ENCODE assay signal across 1 cellular context in the genomic region with DNA sequence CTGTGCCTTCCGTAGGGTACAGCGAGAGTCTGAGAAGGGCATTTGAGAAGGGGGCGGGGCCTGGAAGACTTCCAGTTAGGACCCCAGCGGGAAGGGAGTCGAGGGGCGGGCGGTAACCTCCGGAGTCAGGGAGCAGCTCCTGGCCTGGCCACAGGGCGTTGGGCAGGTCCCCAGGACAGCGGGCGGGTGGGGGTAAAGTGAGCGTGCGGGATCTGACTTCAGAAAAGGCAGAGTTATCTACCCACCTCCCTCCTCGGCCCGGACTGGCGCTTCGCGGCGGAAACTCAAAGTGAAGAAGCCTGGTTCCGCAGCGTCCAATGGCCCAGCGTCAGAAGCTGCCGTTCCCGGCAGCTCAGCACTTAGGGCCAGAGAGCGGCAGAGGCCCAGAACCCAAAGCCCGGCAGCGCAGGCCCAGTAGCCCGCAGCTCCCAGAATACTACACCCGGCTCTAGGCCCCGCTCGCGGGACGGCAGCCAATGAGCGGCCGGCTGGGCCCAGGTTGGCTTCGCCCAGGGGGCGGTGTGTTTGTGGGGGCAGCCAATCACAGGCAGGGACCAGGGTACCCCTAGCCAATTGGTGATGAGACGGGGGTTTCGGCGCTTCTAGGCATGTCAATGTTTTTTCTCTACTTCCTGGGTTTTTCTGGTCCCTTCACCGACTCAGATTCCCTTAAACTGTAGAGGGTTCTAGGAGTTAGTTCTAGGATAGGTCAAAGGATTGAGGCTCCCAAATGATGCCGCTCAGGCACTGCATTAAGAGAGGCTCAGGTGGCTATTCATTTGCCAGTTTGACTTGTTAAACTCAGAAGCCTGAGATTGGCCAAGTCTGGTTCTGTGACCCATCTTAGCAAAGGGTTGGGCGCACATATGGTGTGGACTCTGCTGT.
A peak's percentile ranks its signal among the peaks of the same experiment; 100 is the strongest.
TF ChIP-seq lines count a peak whose summit lies in the region.

A gene with protein sequence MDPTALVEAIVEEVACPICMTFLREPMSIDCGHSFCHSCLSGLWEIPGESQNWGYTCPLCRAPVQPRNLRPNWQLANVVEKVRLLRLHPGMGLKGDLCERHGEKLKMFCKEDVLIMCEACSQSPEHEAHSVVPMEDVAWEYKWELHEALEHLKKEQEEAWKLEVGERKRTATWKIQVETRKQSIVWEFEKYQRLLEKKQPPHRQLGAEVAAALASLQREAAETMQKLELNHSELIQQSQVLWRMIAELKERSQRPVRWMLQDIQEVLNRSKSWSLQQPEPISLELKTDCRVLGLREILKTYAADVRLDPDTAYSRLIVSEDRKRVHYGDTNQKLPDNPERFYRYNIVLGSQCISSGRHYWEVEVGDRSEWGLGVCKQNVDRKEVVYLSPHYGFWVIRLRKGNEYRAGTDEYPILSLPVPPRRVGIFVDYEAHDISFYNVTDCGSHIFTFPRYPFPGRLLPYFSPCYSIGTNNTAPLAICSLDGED (minus strand): TSS at position 450 of the 885 bp plus-strand sequence. CDS start 2,727 bp downstream, outside the sequence.

TF ChIP-seq in HEK293, 187 proteins besides CTCF, POLR2A, EP300 and RAD21 (continued from another document and continues in another):
- no peak for TF ChIP-seq PRDM2 (tag by site-specific recombination; IDR thresholded peaks at IDR 0.05; ENCODE audit: borderline replicate concordance)
- TF ChIP-seq KLF17 (tag by site-specific recombination; IDR thresholded peaks at IDR 0.05) = no peak
- no peak for TF ChIP-seq ZNF274 (IDR thresholded peaks at IDR 0.05; ENCODE audit: low read length)
- no peak for TF ChIP-seq ZNF274 (tag by site-specific recombination; IDR thresholded peaks at IDR 0.05; ENCODE audit: borderline replicate concordance)
- TF ChIP-seq, protein P1, sequence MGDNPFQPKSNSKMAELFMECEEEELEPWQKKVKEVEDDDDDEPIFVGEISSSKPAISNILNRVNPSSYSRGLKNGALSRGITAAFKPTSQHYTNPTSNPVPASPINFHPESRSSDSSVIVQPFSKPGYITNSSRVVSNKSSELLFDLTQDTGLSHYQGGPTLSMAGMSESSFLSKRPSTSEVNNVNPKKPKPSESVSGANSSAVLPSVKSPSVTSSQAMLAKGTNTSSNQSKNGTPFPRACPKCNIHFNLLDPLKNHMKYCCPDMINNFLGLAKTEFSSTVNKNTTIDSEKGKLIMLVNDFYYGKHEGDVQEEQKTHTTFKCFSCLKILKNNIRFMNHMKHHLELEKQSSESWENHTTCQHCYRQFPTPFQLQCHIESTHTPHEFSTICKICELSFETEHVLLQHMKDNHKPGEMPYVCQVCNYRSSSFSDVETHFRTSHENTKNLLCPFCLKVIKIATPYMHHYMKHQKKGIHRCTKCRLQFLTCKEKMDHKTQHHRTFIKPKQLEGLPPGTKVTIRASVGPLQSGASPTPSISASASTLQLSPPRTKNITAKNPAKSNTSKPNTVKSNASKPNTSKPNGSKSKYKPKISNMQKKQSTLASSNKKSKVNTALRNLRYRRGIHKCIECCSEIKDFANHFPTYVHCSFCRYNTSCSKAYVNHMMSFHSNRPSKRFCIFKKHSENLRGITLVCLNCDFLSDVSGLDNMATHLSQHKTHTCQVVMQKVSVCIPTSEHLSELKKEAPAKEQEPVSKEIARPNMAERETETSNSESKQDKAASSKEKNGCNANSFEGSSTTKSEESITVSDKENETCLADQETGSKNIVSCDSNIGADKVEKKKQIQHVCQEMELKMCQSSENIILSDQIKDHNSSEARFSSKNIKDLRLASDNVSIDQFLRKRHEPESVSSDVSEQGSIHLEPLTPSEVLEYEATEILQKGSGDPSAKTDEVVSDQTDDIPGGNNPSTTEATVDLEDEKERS (tag by site-specific recombination; IDR thresholded peaks at IDR 0.05) = no peak
- no peak for TF ChIP-seq ZNF776 (tag by site-specific recombination; IDR thresholded peaks at IDR 0.05; ENCODE audit: borderline replicate concordance)
- TF ChIP-seq ZNF777 (tag by site-specific recombination; IDR thresholded peaks at IDR 0.05; ENCODE audit: borderline replicate concordance) = no peak
- TF ChIP-seq ZFP41 (tag by site-specific recombination; IDR thresholded peaks at IDR 0.05; ENCODE audit: borderline replicate concordance) = no peak
- TF ChIP-seq RBAK (tag by site-specific recombination; IDR thresholded peaks at IDR 0.05) = no peak
- TF ChIP-seq ZNF433 (tag by site-specific recombination; IDR thresholded peaks at IDR 0.05; ENCODE audit: low read depth) = no peak
- TF ChIP-seq ZNF302 (tag by site-specific recombination; IDR thresholded peaks at IDR 0.05; ENCODE audit: low read depth) = no peak
- no peak for TF ChIP-seq ZNF426 (tag by site-specific recombination; IDR thresholded peaks at IDR 0.05)
- TF ChIP-seq PRDM6 (tag by site-specific recombination; IDR thresholded peaks at IDR 0.05) = no peak
- TF ChIP-seq, protein P2, sequence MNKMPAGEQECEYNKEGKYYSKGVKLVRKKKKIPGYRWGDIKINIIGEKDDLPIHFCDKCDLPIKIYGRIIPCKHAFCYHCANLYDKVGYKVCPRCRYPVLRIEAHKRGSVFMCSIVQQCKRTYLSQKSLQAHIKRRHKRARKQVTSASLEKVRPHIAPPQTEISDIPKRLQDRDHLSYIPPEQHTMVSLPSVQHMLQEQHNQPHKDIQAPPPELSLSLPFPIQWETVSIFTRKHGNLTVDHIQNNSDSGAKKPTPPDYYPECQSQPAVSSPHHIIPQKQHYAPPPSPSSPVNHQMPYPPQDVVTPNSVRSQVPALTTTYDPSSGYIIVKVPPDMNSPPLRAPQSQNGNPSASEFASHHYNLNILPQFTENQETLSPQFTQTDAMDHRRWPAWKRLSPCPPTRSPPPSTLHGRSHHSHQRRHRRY (tag by site-specific recombination; IDR thresholded peaks at IDR 0.05) = no peak
- no peak for TF ChIP-seq ZSCAN4 (tag by site-specific recombination; IDR thresholded peaks at IDR 0.05)
- 0 out of 2 replicates have a peak, but pooled peaks have one; percentile 30 for TF ChIP-seq ZNF561 (tag by site-specific recombination; IDR thresholded peaks at IDR 0.05; ENCODE audit: borderline replicate concordance)
- TF ChIP-seq ZNF146 (tag by site-specific recombination; IDR thresholded peaks at IDR 0.05) = no peak
- no peak for TF ChIP-seq ZBTB7A (tag by site-specific recombination; IDR thresholded peaks at IDR 0.05; ENCODE audit: low read depth)
- no peak for TF ChIP-seq ZFP3 (tag by site-specific recombination; IDR thresholded peaks at IDR 0.05; ENCODE audit: low read depth)
- no peak for TF ChIP-seq MEIS1 (CRISPR knock-in tag; IDR thresholded peaks at IDR 0.05; ENCODE audit: borderline replicate concordance)
- TF ChIP-seq, protein P3, sequence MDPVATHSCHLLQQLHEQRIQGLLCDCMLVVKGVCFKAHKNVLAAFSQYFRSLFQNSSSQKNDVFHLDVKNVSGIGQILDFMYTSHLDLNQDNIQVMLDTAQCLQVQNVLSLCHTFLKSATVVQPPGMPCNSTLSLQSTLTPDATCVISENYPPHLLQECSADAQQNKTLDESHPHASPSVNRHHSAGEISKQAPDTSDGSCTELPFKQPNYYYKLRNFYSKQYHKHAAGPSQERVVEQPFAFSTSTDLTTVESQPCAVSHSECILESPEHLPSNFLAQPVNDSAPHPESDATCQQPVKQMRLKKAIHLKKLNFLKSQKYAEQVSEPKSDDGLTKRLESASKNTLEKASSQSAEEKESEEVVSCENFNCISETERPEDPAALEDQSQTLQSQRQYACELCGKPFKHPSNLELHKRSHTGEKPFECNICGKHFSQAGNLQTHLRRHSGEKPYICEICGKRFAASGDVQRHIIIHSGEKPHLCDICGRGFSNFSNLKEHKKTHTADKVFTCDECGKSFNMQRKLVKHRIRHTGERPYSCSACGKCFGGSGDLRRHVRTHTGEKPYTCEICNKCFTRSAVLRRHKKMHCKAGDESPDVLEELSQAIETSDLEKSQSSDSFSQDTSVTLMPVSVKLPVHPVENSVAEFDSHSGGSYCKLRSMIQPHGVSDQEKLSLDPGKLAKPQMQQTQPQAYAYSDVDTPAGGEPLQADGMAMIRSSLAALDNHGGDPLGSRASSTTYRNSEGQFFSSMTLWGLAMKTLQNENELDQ (tag by site-specific recombination; IDR thresholded peaks at IDR 0.05; ENCODE audit: low read depth) = no peak
- TF ChIP-seq ZNF202 (tag by site-specific recombination; IDR thresholded peaks at IDR 0.05; ENCODE audit: borderline replicate concordance) = no peak
- TF ChIP-seq SP3 (tag by site-specific recombination; IDR thresholded peaks at IDR 0.05) = peak; percentile 54
- peak; percentile 47; the same call in 1 of the 2 replicates for TF ChIP-seq GLIS2 (tag by site-specific recombination; IDR thresholded peaks at IDR 0.05)
- TF ChIP-seq ZNF175 (tag by site-specific recombination; IDR thresholded peaks at IDR 0.05) = no peak
- TF ChIP-seq ZNF169 (tag by site-specific recombination; IDR thresholded peaks at IDR 0.05) = no peak
- TF ChIP-seq ZNF19 (tag by site-specific recombination; IDR thresholded peaks at IDR 0.05; ENCODE audit: low read depth) = no peak
- no peak for TF ChIP-seq ZNF621 (tag by site-specific recombination; IDR thresholded peaks at IDR 0.05)
- no peak for TF ChIP-seq FEZF1 (tag by site-specific recombination; IDR thresholded peaks at IDR 0.05)
- TF ChIP-seq SCRT2 (tag by site-specific recombination; IDR thresholded peaks at IDR 0.05) = no peak
- TF ChIP-seq, protein P4, sequence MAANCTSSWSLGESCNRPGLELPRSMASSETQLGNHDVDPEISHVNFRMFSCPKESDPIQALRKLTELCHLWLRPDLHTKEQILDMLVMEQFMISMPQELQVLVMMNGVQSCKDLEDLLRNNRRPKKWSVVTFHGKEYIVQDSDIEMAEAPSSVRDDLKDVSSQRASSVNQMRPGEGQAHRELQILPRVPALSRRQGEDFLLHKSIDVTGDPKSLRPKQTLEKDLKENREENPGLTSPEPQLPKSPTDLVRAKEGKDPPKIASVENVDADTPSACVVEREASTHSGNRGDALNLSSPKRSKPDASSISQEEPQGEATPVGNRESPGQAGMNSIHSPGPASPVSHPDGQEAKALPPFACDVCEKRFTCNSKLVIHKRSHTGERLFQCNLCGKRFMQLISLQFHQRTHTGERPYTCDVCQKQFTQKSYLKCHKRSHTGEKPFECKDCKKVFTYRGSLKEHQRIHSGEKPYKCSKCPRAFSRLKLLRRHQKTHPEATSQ (tag by site-specific recombination; IDR thresholded peaks at IDR 0.05) = no peak
- TF ChIP-seq ZBTB48 (tag by site-specific recombination; IDR thresholded peaks at IDR 0.05) = peak; percentile 58
